In the genomic region with DNA sequence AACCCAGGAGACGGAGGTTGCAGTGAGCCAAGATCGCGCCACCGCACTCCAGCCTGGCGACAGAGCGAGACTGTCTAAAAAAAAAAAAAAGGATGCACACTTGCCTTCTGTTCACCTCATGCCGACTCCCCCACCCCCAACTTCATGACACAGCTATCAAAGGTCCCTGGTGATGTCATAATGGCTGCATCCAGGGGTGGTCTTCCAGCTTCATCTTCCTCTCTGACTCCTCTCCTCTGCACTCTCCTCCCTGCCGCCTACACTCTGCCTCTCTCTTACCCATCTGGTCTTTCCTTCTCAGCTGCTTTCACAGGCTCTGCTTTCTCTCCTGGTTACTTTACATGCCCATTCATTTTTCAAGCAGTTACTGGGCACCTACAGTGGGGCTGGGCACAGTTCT, we compare ENCODE assay signal across 23 cellular contexts. TPM values are rescaled to one million over a fixed set of nuclear protein-coding genes. Genes with fewer than 3 reads are reported as not detected.
A peak's percentile ranks its signal among the peaks of the same experiment; 100 is the strongest.
DNase-seq lines count a peak whose midpoint lies in the region; ATAC-seq and TF ChIP-seq lines count a peak whose summit lies in the region.
"Had no signal": no experiment of that assay in that cellular context is flagged by ENCODE, and none has a peak within 500 bp of the region (broad histone marks: within the 10 kb centered on the region; RNA-seq: fewer than 3 reads in every experiment).

No MANE protein-coding gene starts in this region.

- no peaks in the 10 kb centered on the region for H3K27me3 ChIP-seq in dorsolateral prefrontal cortex
- H3K27me3 ChIP-seq: Peyer's patch had no signal

- no peaks in the 10 kb centered on the region for H3K36me3 Mint-ChIP-seq in T-helper 1 cell treated with Interleukin-12 subunit alpha and Interleukin-12 subunit beta and Interleukin-4 antibody, amounts not matched to agents 30 μg/mL and 1 μg/mL, for 36 hours (ENCODE audit: low read depth)
- no peaks in the 10 kb centered on the region for H3K36me3 Mint-ChIP-seq in stimulated activated naive CD8-positive, alpha-beta T cell treated with anti-CD3 and anti-CD28 coated beads, Interleukin-15, Interleukin-2, amounts not matched to agents 100 ng/mL and 50 ng/mL, for 24 hours (ENCODE audit: low read depth)
- H3K36me3 Mint-ChIP-seq in glutamatergic neuron (ENCODE audit: unreplicated experiment) (no peaks in the 10 kb centered on the region), osteocyte (ENCODE audit: unreplicated experiment) (no peaks in the 10 kb centered on the region)

- DNase-seq in T-helper 1 cell (no peak), glutamatergic neuron (no peak), NCI-H1105 (lab: John Stamatoyannopoulos, UW) (no peak), dorsolateral prefrontal cortex (no peak), osteocyte (ENCODE audit: extremely low spot score, unreplicated experiment) (no peak)
- no peak for DNase-seq in stimulated activated naive CD8-positive, alpha-beta T cell treated with anti-CD3 and anti-CD28 coated beads, Interleukin-15, amount 100 ng/mL, for 72 hours
- DNase-seq: AML-193, C1 segment of cervical spinal cord, GOT3, Kasumi-1, NCI-H1417, NCI-H1694 treated with DMSO at 0.1 percent for 48 hours, NCI-H2081 treated with DMSO at 0.1 percent for 48 hours, NCI-H2171 treated with DMSO at 0.1 percent for 48 hours, NCI-H524 treated with DMSO at 0.1 percent for 48 hours, NCI-H82, Peyer's patch had no signal

- H3K4me1 Mint-ChIP-seq in T-helper 1 cell treated with Interleukin-12 subunit alpha and Interleukin-12 subunit beta and Interleukin-4 antibody, amounts not matched to agents 30 μg/mL and 1 μg/mL, for 36 hours (ENCODE audit: low read depth) = peaks cover 24% of the 10 kb centered on the region
- H3K4me1 Mint-ChIP-seq in stimulated activated naive CD8-positive, alpha-beta T cell treated with anti-CD3 and anti-CD28 coated beads, Interleukin-15, Interleukin-2, amounts not matched to agents 100 ng/mL and 50 ng/mL, for 24 hours (ENCODE audit: low read depth) = peaks cover 31% of the 10 kb centered on the region
- peaks cover 39% of the 10 kb centered on the region for H3K4me1 Mint-ChIP-seq in stimulated activated naive CD8-positive, alpha-beta T cell treated with anti-CD3 and anti-CD28 coated beads, Interleukin-15, amount 100 ng/mL, for 72 hours
- H3K4me1 Mint-ChIP-seq in glutamatergic neuron (ENCODE audit: low read depth, unreplicated experiment) (peaks cover 4% of the 10 kb centered on the region), osteocyte (ENCODE audit: unreplicated experiment) (no peaks in the 10 kb centered on the region)

- H3K9me3 Mint-ChIP-seq in T-helper 1 cell treated with Interleukin-12 subunit alpha and Interleukin-12 subunit beta and Interleukin-4 antibody, amounts not matched to agents 30 μg/mL and 1 μg/mL, for 36 hours = no peaks in the 10 kb centered on the region
- no peaks in the 10 kb centered on the region for H3K9me3 Mint-ChIP-seq in stimulated activated naive CD8-positive, alpha-beta T cell treated with anti-CD3 and anti-CD28 coated beads, Interleukin-15, Interleukin-2, amounts not matched to agents 100 ng/mL and 50 ng/mL, for 24 hours
- H3K9me3 Mint-ChIP-seq in stimulated activated naive CD8-positive, alpha-beta T cell treated with anti-CD3 and anti-CD28 coated beads, Interleukin-15, amount 100 ng/mL, for 72 hours = no peaks in the 10 kb centered on the region
- H3K9me3 Mint-ChIP-seq in glutamatergic neuron (ENCODE audit: unreplicated experiment) = peaks cover 2% of the 10 kb centered on the region
- no peaks in the 10 kb centered on the region for H3K9me3 Mint-ChIP-seq in osteocyte (ENCODE audit: unreplicated experiment)

- ATAC-seq in stimulated activated naive CD8-positive, alpha-beta T cell treated with anti-CD3 and anti-CD28 coated beads, Interleukin-15, amount 100 ng/mL, for 72 hours = no peak
- ATAC-seq: HCT116 had no signal

- intact Hi-C loops in dorsolateral prefrontal cortex (cut with DNase I) = no loop called here

- no peaks in the 10 kb centered on the region for H3K27me3 Mint-ChIP-seq in T-helper 1 cell treated with Interleukin-12 subunit alpha and Interleukin-12 subunit beta and Interleukin-4 antibody, amounts not matched to agents 30 μg/mL and 1 μg/mL, for 36 hours (ENCODE audit: low read depth)
- H3K27me3 Mint-ChIP-seq in stimulated activated naive CD8-positive, alpha-beta T cell treated with anti-CD3 and anti-CD28 coated beads, Interleukin-15, Interleukin-2, amounts not matched to agents 100 ng/mL and 50 ng/mL, for 24 hours = no peaks in the 10 kb centered on the region
- H3K27me3 Mint-ChIP-seq in stimulated activated naive CD8-positive, alpha-beta T cell treated with anti-CD3 and anti-CD28 coated beads, Interleukin-15, amount 100 ng/mL, for 72 hours = no peaks in the 10 kb centered on the region
- H3K27me3 Mint-ChIP-seq in glutamatergic neuron (ENCODE audit: unreplicated experiment) = peaks cover 12% of the 10 kb centered on the region
- no peaks in the 10 kb centered on the region for H3K27me3 Mint-ChIP-seq in osteocyte (ENCODE audit: unreplicated experiment)

- H3K4me3 Mint-ChIP-seq in T-helper 1 cell treated with Interleukin-12 subunit alpha and Interleukin-12 subunit beta and Interleukin-4 antibody, amounts not matched to agents 30 μg/mL and 1 μg/mL, for 36 hours = no peak overlapping the region
- no peak overlapping the region for H3K4me3 Mint-ChIP-seq in stimulated activated naive CD8-positive, alpha-beta T cell treated with anti-CD3 and anti-CD28 coated beads, Interleukin-15, Interleukin-2, amounts not matched to agents 100 ng/mL and 50 ng/mL, for 24 hours
- H3K4me3 Mint-ChIP-seq in stimulated activated naive CD8-positive, alpha-beta T cell treated with anti-CD3 and anti-CD28 coated beads, Interleukin-15, amount 100 ng/mL, for 72 hours = no peak overlapping the region
- no peak overlapping the region for H3K4me3 Mint-ChIP-seq in glutamatergic neuron (ENCODE audit: unreplicated experiment)
- H3K4me3 Mint-ChIP-seq in osteocyte (ENCODE audit: unreplicated experiment) = no peak overlapping the region

- TF ChIP-seq CTCF in glutamatergic neuron (IDR thresholded peaks at IDR 0.05; ENCODE audit: partially characterized antibody, unreplicated experiment) = no peak
- no peak for TF ChIP-seq CTCF in dorsolateral prefrontal cortex (IDR thresholded peaks at IDR 0.05 in 54 of 56, conservative IDR thresholded peaks at IDR 0.05 in 2 of 56; ENCODE audit: low read depth in 1 of 56, partially characterized antibody in 56 of 56)
- TF ChIP-seq CTCF in osteocyte (IDR thresholded peaks at IDR 0.05) = no peak

- H3K27ac Mint-ChIP-seq in T-helper 1 cell treated with Interleukin-12 subunit alpha and Interleukin-12 subunit beta and Interleukin-4 antibody, amounts not matched to agents 30 μg/mL and 1 μg/mL, for 36 hours = peak overlapping the region; percentile 2
- H3K27ac Mint-ChIP-seq in stimulated activated naive CD8-positive, alpha-beta T cell treated with anti-CD3 and anti-CD28 coated beads, Interleukin-15, Interleukin-2, amounts not matched to agents 100 ng/mL and 50 ng/mL, for 24 hours = peak overlapping the region; percentile 10
- no peak overlapping the region for H3K27ac Mint-ChIP-seq in stimulated activated naive CD8-positive, alpha-beta T cell treated with anti-CD3 and anti-CD28 coated beads, Interleukin-15, amount 100 ng/mL, for 72 hours
- H3K27ac Mint-ChIP-seq in glutamatergic neuron (ENCODE audit: unreplicated experiment) (peak overlapping the region; percentile 80), osteocyte (ENCODE audit: unreplicated experiment) (no peak overlapping the region)

- no peak overlapping the region for H3K27ac ChIP-seq in dorsolateral prefrontal cortex
- H3K27ac ChIP-seq: 22Rv1, Peyer's patch had no signal

- H3K4me3 ChIP-seq in dorsolateral prefrontal cortex = no peak overlapping the region
- H3K4me3 ChIP-seq: Peyer's patch had no signal

RNA-seq across cellular contexts. Expression of a gene that starts 16.4 kb away (rescaled TPM):
- total RNA-seq in glutamatergic neuron (ENCODE audit: unreplicated experiment) (71.0 TPM), dorsolateral prefrontal cortex (10 to 100 TPM; 56.5 to 97.4 (median 71.9) TPM), osteocyte (62.9 and 64.8 TPM in 2 replicates)

RNA-seq across cellular contexts. Expression of a gene that starts 46.0 kb away (rescaled TPM):
- not detected for total RNA-seq in glutamatergic neuron (ENCODE audit: unreplicated experiment)
- total RNA-seq in dorsolateral prefrontal cortex = 1 to 10 TPM in 65 of 120 experiments, under 1 TPM in 38, not detected in 17; 0.31 to 5.2 (median 1.2) TPM
- total RNA-seq in osteocyte = 9.3 and 9.4 TPM in 2 replicates
- total RNA-seq: Daoy, OCI-LY7 had no signal

Comparison
In these comparisons a context has a peak if more than half of its experiments do, and no peak if none do; other contexts are left out.
1. H3K27ac Mint-ChIP-seq: peak in T-helper 1 cell treated with Interleukin-12 subunit alpha and Interleukin-12 subunit beta and Interleukin-4 antibody, amounts not matched to agents 30 μg/mL and 1 μg/mL, for 36 hours (single experiment), stimulated activated naive CD8-positive, alpha-beta T cell treated with anti-CD3 and anti-CD28 coated beads, Interleukin-15, Interleukin-2, amounts not matched to agents 100 ng/mL and 50 ng/mL, for 24 hours (single experiment) and glutamatergic neuron (single experiment); none in stimulated activated naive CD8-positive, alpha-beta T cell treated with anti-CD3 and anti-CD28 coated beads, Interleukin-15, amount 100 ng/mL, for 72 hours (0 of 2) and osteocyte (single experiment).